In the genomic region with DNA sequence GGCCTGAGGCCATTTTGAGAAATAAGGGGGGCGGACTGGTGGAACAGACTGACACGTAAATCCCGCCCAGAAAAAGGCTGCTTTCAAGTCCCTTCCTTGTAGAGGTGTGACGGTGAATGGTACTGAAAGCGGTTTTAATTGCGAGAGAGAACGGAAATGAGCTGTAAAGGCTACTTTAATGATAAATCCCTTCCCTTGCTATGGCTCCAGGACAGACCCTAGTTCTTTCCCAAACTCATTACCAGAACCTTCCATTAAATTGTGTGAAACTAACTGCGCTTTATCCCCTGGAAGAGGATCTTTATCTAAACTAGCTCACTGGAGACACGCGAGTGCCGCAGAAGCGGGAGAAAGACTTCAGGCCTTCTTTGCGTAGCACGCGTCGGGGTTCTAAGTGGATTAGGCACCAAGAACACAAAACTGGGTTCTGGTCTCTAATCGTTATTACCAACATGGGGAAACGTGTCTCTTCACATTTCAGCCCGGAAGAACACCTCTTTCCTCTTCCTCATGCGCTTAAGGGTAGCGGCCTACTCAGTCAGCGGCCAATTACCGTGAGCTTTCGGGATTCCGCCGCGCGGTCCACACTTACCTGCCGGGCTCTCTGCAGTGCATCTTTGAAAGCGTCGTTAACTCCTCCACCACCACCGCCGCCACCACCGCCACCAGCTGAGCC, we compare ENCODE assay signal across 8 cellular contexts. TPM values are rescaled to one million over a fixed set of nuclear protein-coding genes. Genes with fewer than 3 reads are reported as not detected.
A peak's percentile ranks its signal among the peaks of the same experiment; 100 is the strongest.
DNase-seq lines count a peak whose midpoint lies in the region; ATAC-seq and TF ChIP-seq lines count a peak whose summit lies in the region.

No MANE protein-coding gene starts in this region.

- H3K4me1 ChIP-seq in right cardiac atrium (ENCODE audit: control insufficient read depth, insufficient read depth, low read length): peaks cover 6% of the 10 kb centered on the region
- H3K4me1 ChIP-seq in rectal smooth muscle tissue (ENCODE audit: control insufficient read depth, insufficient read depth, low read length): peaks cover 10% of the 10 kb centered on the region
- H3K4me1 ChIP-seq in aorta (ENCODE audit: control insufficient read depth in 1 of 2, insufficient read depth in 2 of 2, low read length in 2 of 2): no peaks in the 10 kb centered on the region

- H3K9ac ChIP-seq in rectal smooth muscle tissue (ENCODE audit: low read length): peak overlapping the region; percentile 95

- intact Hi-C loops in right cardiac atrium (cut with DNase I) (loop anchor here in 3 of 4 donors (2.0 to 10.0 kb wide), 2 partner anchors 134 to 136 kb away; no protein-coding TSS in a partner anchor), aorta (cut with DNase I) (loop anchor here (5.0 kb wide), 1 partner anchor 134 kb away; no protein-coding TSS in a partner anchor)

- H3K36me3 ChIP-seq in rectal smooth muscle tissue (ENCODE audit: control insufficient read depth, insufficient read depth, low read length) (no peaks in the 10 kb centered on the region), aorta (ENCODE audit: control insufficient read depth in 1 of 2, insufficient read depth in 2 of 2, low read length in 1 of 2) (no peaks in the 10 kb centered on the region)

- H3K27ac ChIP-seq in right cardiac atrium (ENCODE audit: low read length) (peak overlapping the region; percentile 100), rectal smooth muscle tissue (ENCODE audit: low read depth, low read length) (peak overlapping the region; percentile 98), aorta (ENCODE audit: low read depth in 1 of 2, low read length in 2 of 2) (peak overlapping the region; percentile 99)

- DNase-seq in GM12864 (ENCODE audit: low read depth) (peak; percentile 98), NCI-H1092 treated with DMSO at 0.1 percent for 48 hours (lab: John Stamatoyannopoulos, UW) (peak; percentile 76), right cardiac atrium (peak in 2 of 3 donors; percentile 54 to 67), aorta (peak in 1 of 2 donors; percentile 68)
- peak; percentile 62 for DNase-seq in activated naive CD8-positive, alpha-beta T cell treated with anti-CD3 and anti-CD28 coated beads, Interleukin-2, amount 50 U/mL, for 16 hours (ENCODE audit: low read depth, low spot score)

- H3K27me3 ChIP-seq in right cardiac atrium (ENCODE audit: control insufficient read depth, insufficient read depth) (no peaks in the 10 kb centered on the region), rectal smooth muscle tissue (ENCODE audit: control insufficient read depth, insufficient read depth, low read length) (no peaks in the 10 kb centered on the region), aorta (ENCODE audit: control insufficient read depth in 1 of 2, insufficient read depth in 2 of 2, low read length in 1 of 2) (no peaks in the 10 kb centered on the region)

- WGBS in right cardiac atrium: under 1% methylated on average over 34 of the region's 34 CpGs
- 0% methylated on average over 34 of the region's 34 CpGs for WGBS in aorta, 2 donors

- H3K9me3 ChIP-seq in right cardiac atrium (ENCODE audit: control insufficient read depth, low read length) (no peaks in the 10 kb centered on the region), aorta (ENCODE audit: control insufficient read depth, low read length) (no peaks in the 10 kb centered on the region)

- ATAC-seq in HG02623 (IDR thresholded peaks at IDR 0.05; ENCODE audit: unreplicated experiment) (peak; percentile 62), SK-N-SH treated with all-trans-retinoic acid at 6 μM for 48 hours (peak; percentile 75), right cardiac atrium (peak; percentile 76 to 77), aorta (ENCODE audit: low FRiP score) (peak; percentile 80)

- H3K4me3 ChIP-seq in GM12864 (ENCODE audit: low read depth, low read length) (peak overlapping the region; percentile 71), right cardiac atrium (ENCODE audit: low read length) (peak overlapping the region; percentile 95), rectal smooth muscle tissue (ENCODE audit: low read length) (peak overlapping the region; percentile 82), aorta (ENCODE audit: low read length in 2 of 2) (peak overlapping the region; percentile 96 to 100)

- TF ChIP-seq CTCF in GM12864 (IDR thresholded peaks at IDR 0.05; ENCODE audit: low read depth, low read length, missing control alignments): no peak

TF ChIP-seq in SK-N-SH treated with all-trans-retinoic acid at 6 μM for 48 hours, 23 proteins besides CTCF, POLR2A, EP300 and RAD21:
- TF ChIP-seq ESRRG (CRISPR knock-in tag; IDR thresholded peaks at IDR 0.05) (no peak), RARB (CRISPR knock-in tag; IDR thresholded peaks at IDR 0.05) (0 out of 2 replicates have a peak, but pooled peaks have one; percentile 7), OSR1 (CRISPR knock-in tag; IDR thresholded peaks at IDR 0.05) (no peak)

RNA-seq across cellular contexts. Expression of gene FUBP1, which starts 0.4 kb away (rescaled TPM):
- total RNA-seq in right cardiac atrium: 10 to 100 TPM; 57.6 to 73.0 (median 58.9) TPM
- polyA plus RNA-seq in right cardiac atrium: 39.5 TPM
- 100 to 1,000 TPM; 101 to 142 TPM for total RNA-seq in aorta
- polyA plus RNA-seq in aorta: 10 to 100 TPM; 18.3 to 57.1 TPM

RNA-seq across cellular contexts. Expression of gene DNAJB4, which starts 26.3 kb away (rescaled TPM):
- total RNA-seq in right cardiac atrium: 100 to 1,000 TPM in 2 of 4 donors, 10 to 100 TPM in 2; 71.2 to 106 (median 98.6) TPM
- polyA plus RNA-seq in right cardiac atrium: 46.9 TPM
- total RNA-seq in aorta: 100 to 1,000 TPM in 1 of 2 donors, 10 to 100 TPM in 1; 76.7 to 137 TPM
- polyA plus RNA-seq in aorta: 10 to 100 TPM; 39.1 to 56.5 TPM
